11 cellular contexts compared by ENCODE assay signal in the genomic region with DNA sequence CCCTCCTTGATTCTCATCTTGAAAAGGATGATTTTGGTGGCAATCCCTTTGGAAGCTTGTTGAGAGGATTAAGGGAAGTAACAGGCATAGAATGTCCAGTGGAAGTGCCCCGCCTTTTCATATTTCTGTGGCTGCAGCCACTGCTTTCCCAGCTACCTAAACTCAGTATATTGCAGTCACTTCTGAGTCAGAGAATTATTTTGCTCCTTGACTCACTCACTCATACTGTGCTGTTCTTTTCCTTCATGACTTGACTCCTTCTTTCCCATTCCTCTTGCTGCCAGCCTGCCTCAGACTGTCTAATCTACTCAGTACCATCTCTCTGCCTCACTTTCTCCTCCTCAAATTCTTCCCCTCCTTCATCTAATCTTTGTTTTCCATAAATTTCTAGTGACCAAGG. TPM values are rescaled to one million over a fixed set of nuclear protein-coding genes. Genes with fewer than 3 reads are reported as not detected.
A peak's percentile ranks its signal among the peaks of the same experiment; 100 is the strongest.
DNase-seq lines count a peak whose midpoint lies in the region; ATAC-seq and TF ChIP-seq lines count a peak whose summit lies in the region.
"Had no signal": no experiment of that assay in that cellular context is flagged by ENCODE, and none has a peak within 500 bp of the region (broad histone marks: within the 10 kb centered on the region; RNA-seq: fewer than 3 reads in every experiment).

No MANE protein-coding gene starts in this region.

- H3K4me2 ChIP-seq in skeletal muscle satellite cell (ENCODE audit: low read length) = peak overlapping the region; percentile 47

- peaks cover 7% of the 10 kb centered on the region for H3K4me1 Mint-ChIP-seq in activated CD4-positive, alpha-beta T cell treated with anti-CD3 and anti-CD28 coated beads for 36 hours

- no peak overlapping the region for H3K4me3 ChIP-seq in skeletal muscle satellite cell (ENCODE audit: low read length)
- H3K4me3 ChIP-seq in vagina = no peak overlapping the region
- H3K4me3 ChIP-seq: Peyer's patch had no signal

- TF ChIP-seq CTCF in RWPE1 (conservative IDR thresholded peaks at IDR 0.05; ENCODE audit: low read depth) (no peak), vagina (IDR thresholded peaks at IDR 0.05) (no peak)

- no peaks in the 10 kb centered on the region for H3K27me3 ChIP-seq in skeletal muscle satellite cell (ENCODE audit: control insufficient read depth, insufficient read depth, low read length)
- no peaks in the 10 kb centered on the region for H3K27me3 ChIP-seq in vagina
- H3K27me3 ChIP-seq: Peyer's patch had no signal

- intact Hi-C loops in activated CD4-positive, alpha-beta T cell treated with anti-CD3 and anti-CD28 coated beads for 36 hours (cut with DNase I, micrococcal nuclease) = no loop called here
- intact Hi-C loops in vagina (cut with DNase I) = no loop called here

- H3K27ac ChIP-seq in RWPE1 (peak overlapping the region; percentile 59), vagina (no peak overlapping the region)
- H3K27ac ChIP-seq: Peyer's patch had no signal

- CTCF ChIA-PET in activated CD4-positive, alpha-beta T cell treated with anti-CD3 and anti-CD28 coated beads for 36 hours (lab: Charles Lee) = interaction anchor here (0.6 to 1.3 kb wide), 3 partner anchors 14 to 52 kb away, joined by 3 to 4 read pairs (median 3); no protein-coding TSS in a partner anchor
- CTCF ChIA-PET in RWPE1 (lab: Yijun Ruan, JAX) = interaction anchor here (0.5 to 1.0 kb wide), 2 partner anchors 48 to 339 kb away, joined by 3 to 4 read pairs; no protein-coding TSS in a partner anchor

- no peak for TF ChIP-seq POLR2A in vagina (IDR thresholded peaks at IDR 0.05)

- DNase-seq in activated CD4-positive, alpha-beta T cell treated with anti-CD3 and anti-CD28 coated beads for 36 hours = no peak
- no peak for DNase-seq in activated CD4-positive, alpha-beta T cell treated with anti-CD3 and anti-CD28 coated beads, Interleukin-2, amount 50 U/mL, for 1 hour
- DNase-seq in RWPE1 (ENCODE audit: low spot score) (peak; percentile 64), fibroblast of gingiva (ENCODE audit: low read depth) (peak; percentile 39), DMS79 (lab: John Stamatoyannopoulos, UW) (no peak), MV-4-11 (lab: John Stamatoyannopoulos, UW) (no peak), vagina (ENCODE audit: extremely low spot score in 2 of 2) (no peak)
- DNase-seq: NCI-H187 treated with DMSO at 0.1 percent for 48 hours, Peyer's patch had no signal

- POLR2A ChIA-PET in activated CD4-positive, alpha-beta T cell treated with anti-CD3 and anti-CD28 coated beads for 36 hours (lab: Charles Lee) = no interaction called here
- POLR2A ChIA-PET in RWPE1 (lab: Yijun Ruan, JAX; ENCODE audit: low non-redundant PET) = no interaction called here

- H3K9me3 ChIP-seq in skeletal muscle satellite cell (replicated peaks; ENCODE audit: low read length) (no peaks in the 10 kb centered on the region), vagina (no peaks in the 10 kb centered on the region)
- H3K9me3 ChIP-seq: Peyer's patch had no signal

- no peaks in the 10 kb centered on the region for H3K36me3 ChIP-seq in skeletal muscle satellite cell (ENCODE audit: insufficient read depth, low read length)
- no peaks in the 10 kb centered on the region for H3K36me3 ChIP-seq in vagina

- peak overlapping the region; percentile 48 for H3K9ac ChIP-seq in skeletal muscle satellite cell (ENCODE audit: low read depth, low read length)

- H3K27me3 Mint-ChIP-seq in activated CD4-positive, alpha-beta T cell treated with anti-CD3 and anti-CD28 coated beads for 36 hours = peaks cover 2% of the 10 kb centered on the region

- H3K4me3 Mint-ChIP-seq in activated CD4-positive, alpha-beta T cell treated with anti-CD3 and anti-CD28 coated beads for 36 hours = no peak overlapping the region
- H3K4me3 Mint-ChIP-seq: memory B cell had no signal

- H3K4me1 ChIP-seq in skeletal muscle satellite cell (ENCODE audit: control insufficient read depth, insufficient read depth, low read length) (peaks cover 14% of the 10 kb centered on the region), vagina (no peaks in the 10 kb centered on the region)
- H3K4me1 ChIP-seq: Peyer's patch had no signal

- peak; percentile 63 for ATAC-seq in activated CD4-positive, alpha-beta T cell treated with anti-CD3 and anti-CD28 coated beads for 36 hours

- H3K36me3 Mint-ChIP-seq in activated CD4-positive, alpha-beta T cell treated with anti-CD3 and anti-CD28 coated beads for 36 hours (ENCODE audit: low read depth) = no peaks in the 10 kb centered on the region
- H3K36me3 Mint-ChIP-seq: memory B cell had no signal

- peak overlapping the region; percentile 11 for H3K27ac Mint-ChIP-seq in activated CD4-positive, alpha-beta T cell treated with anti-CD3 and anti-CD28 coated beads for 36 hours
- H3K27ac Mint-ChIP-seq: memory B cell had no signal

- no peaks in the 10 kb centered on the region for H3K9me3 Mint-ChIP-seq in activated CD4-positive, alpha-beta T cell treated with anti-CD3 and anti-CD28 coated beads for 36 hours (ENCODE audit: low read depth)
- H3K9me3 Mint-ChIP-seq: memory B cell had no signal

RNA-seq across cellular contexts. Expression of a gene that starts 26.5 kb away (rescaled TPM):
- 10 to 100 TPM; 76.1 to 87.2 TPM for total RNA-seq in activated CD4-positive, alpha-beta T cell treated with anti-CD3 and anti-CD28 coated beads for 36 hours
- total RNA-seq in skeletal muscle satellite cell (2012; rRNA removed) = 125 and 206 TPM in 2 replicates
- 204 TPM for total RNA-seq in vagina

Comparison
In these comparisons a context has a peak if more than half of its experiments do, and no peak if none do; other contexts are left out.
1. DNase-seq: peak in RWPE1 (single experiment) and fibroblast of gingiva (single experiment); none in activated CD4-positive, alpha-beta T cell treated with anti-CD3 and anti-CD28 coated beads for 36 hours (single experiment), activated CD4-positive, alpha-beta T cell treated with anti-CD3 and anti-CD28 coated beads, Interleukin-2, amount 50 U/mL, for 1 hour (single experiment), DMS79 (single experiment), MV-4-11 (single experiment) and vagina (0 of 2).